9 cellular contexts compared by ENCODE assay signal in the genomic region with DNA sequence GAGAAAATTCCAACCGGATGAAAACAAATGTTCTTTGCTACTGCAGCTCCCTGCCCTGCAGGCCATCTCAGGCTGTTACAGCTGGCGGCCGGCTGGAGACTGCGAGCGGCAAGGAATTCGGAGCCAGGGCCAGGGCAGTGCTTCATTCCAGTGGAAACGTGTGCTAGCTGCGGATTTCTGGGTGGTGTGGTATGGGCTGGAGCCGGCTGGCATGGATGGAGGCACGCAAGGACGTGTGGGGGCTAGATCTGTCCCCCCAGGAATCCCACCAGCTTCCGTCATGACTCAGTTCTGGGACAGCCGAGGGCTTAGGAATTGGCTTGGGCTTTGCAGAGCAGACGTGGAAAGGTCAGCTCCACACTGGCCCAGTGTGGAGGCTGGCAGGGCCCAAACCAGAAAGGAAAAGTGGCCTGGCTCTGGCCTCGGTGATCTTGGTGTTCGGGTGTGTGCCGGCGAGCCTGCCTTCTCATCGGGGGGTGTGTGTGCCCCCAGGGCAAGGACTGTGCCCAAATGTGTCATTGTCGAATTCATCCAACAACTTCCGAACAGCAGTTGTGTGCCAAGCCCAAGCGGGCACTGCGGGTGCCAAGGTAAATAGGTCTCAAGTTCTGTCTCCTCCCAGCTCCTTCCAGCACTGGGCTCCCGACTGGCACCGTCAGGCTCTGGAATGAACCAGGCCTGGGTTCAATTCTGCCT. TPM values are rescaled to one million over a fixed set of nuclear protein-coding genes. Genes with fewer than 3 reads are reported as not detected.
DNase-seq lines count a peak whose midpoint lies in the region; ATAC-seq and TF ChIP-seq lines count a peak whose summit lies in the region.
"Had no signal": no experiment of that assay in that cellular context is flagged by ENCODE, and none has a peak within 500 bp of the region (broad histone marks: within the 10 kb centered on the region; RNA-seq: fewer than 3 reads in every experiment).

No MANE protein-coding gene starts in this region.

- no peak overlapping the region for H3K27ac ChIP-seq in hepatocyte

- no peaks in the 10 kb centered on the region for H4K20me1 ChIP-seq in hepatocyte (ENCODE audit: insufficient read depth, poor library complexity, severe bottlenecking)

- no peaks in the 10 kb centered on the region for H3K36me3 ChIP-seq in hepatocyte (replicated peaks; ENCODE audit: insufficient read depth, low read depth)

- H3K4me3 ChIP-seq in HFF-Myc (replicated peaks; ENCODE audit: low read depth, low read length) (no peak overlapping the region), hepatocyte (no peak overlapping the region)

- no peaks in the 10 kb centered on the region for H3K79me2 ChIP-seq in hepatocyte

- ATAC-seq in GM21360 (IDR thresholded peaks at IDR 0.05; ENCODE audit: unreplicated experiment) (no peak), HG02759 (IDR thresholded peaks at IDR 0.05; ENCODE audit: unreplicated experiment) (no peak), GM21786 (IDR thresholded peaks at IDR 0.05; ENCODE audit: unreplicated experiment) (no peak)

- H2AFZ ChIP-seq in hepatocyte, result no peak overlapping the region

- WGBS in hepatocyte (ENCODE audit: low lambda C conversion rate, missing lambda C conversion rate), result 78% methylated on average over 25 of the region's 25 CpGs

- DNase-seq in HFF-Myc (ENCODE audit: extremely low read depth, low read depth), result peak; percentile 47
- peak; percentile 33 for DNase-seq in brain pericyte (ENCODE audit: low read depth, low spot score)
- peak; percentile 45 for DNase-seq in hepatocyte (ENCODE audit: low spot score)
- DNase-seq in stromal cell of bone marrow (ENCODE audit: low read depth), result peak; percentile 82
- no peak for DNase-seq in T-helper 1 cell
- DNase-seq: NCI-H524 treated with DMSO at 0.1 percent for 48 hours had no signal

- no peaks in the 10 kb centered on the region for H3K27me3 ChIP-seq in hepatocyte

- no peaks in the 10 kb centered on the region for H3K9me3 ChIP-seq in hepatocyte (ENCODE audit: low read depth)

- H3K4me1 ChIP-seq in hepatocyte (ENCODE audit: insufficient read depth), result peaks cover 7% of the 10 kb centered on the region

- TF ChIP-seq CTCF in HFF-Myc (IDR thresholded peaks at IDR 0.05; ENCODE audit: low read depth, low read length, missing control alignments), result peak; percentile 16
- TF ChIP-seq CTCF in hepatocyte (IDR thresholded peaks at IDR 0.05; ENCODE audit: poor library complexity), result no peak

- H3K9me2 ChIP-seq in hepatocyte (replicated peaks; ENCODE audit: insufficient read depth), result no peaks in the 10 kb centered on the region

- no peak overlapping the region for H3K4me2 ChIP-seq in hepatocyte

RNA-seq across cellular contexts. Expression of gene SHISAL1, which starts 48.1 kb away (rescaled TPM):
- total RNA-seq in hepatocyte, result 1.8 and 2.4 TPM in 2 replicates
- 0.36 and 0.66 TPM in 2 replicates for polyA plus RNA-seq in hepatocyte

Comparison
In these comparisons a context has a peak if more than half of its experiments do, and no peak if none do; other contexts are left out.
1. DNase-seq: peak in HFF-Myc (single experiment), brain pericyte (single experiment), hepatocyte (single experiment) and stromal cell of bone marrow (single experiment); none in T-helper 1 cell (0 of 5).